Comparison of ENCODE assay signal across 14 cellular contexts in genomic region chr3:63576826-63577225, GRCh38.
DNase-seq lines count a peak whose midpoint lies in the region; ATAC-seq and TF ChIP-seq lines count a peak whose summit lies in the region.
"Had no signal": no experiment of that assay in that cellular context is flagged by ENCODE, and none has a peak within 500 bp of the region (broad histone marks: within the 10 kb centered on the region; RNA-seq: fewer than 3 reads in every experiment).

No MANE protein-coding gene starts in this region.

- POLR2A ChIA-PET in activated CD8-positive, alpha-beta T cell treated with anti-CD3 and anti-CD28 coated beads for 36 hours (lab: Charles Lee), result no interaction called here
- POLR2A ChIA-PET in CD4-positive, alpha-beta T cell (lab: Charles Lee), result no interaction called here

- H3K27me3 Mint-ChIP-seq in CD14-positive monocyte (ENCODE audit: low read depth in 3 of 3), result peaks cover 0 to 2% (median 1%) of the 10 kb centered on the region in 3 donors
- H3K27me3 Mint-ChIP-seq in activated CD8-positive, alpha-beta T cell treated with anti-CD3 and anti-CD28 coated beads for 36 hours, result no peaks in the 10 kb centered on the region
- no peaks in the 10 kb centered on the region for H3K27me3 Mint-ChIP-seq in CD4-positive, alpha-beta T cell

- H3K9me3 Mint-ChIP-seq in CD14-positive monocyte, result peaks cover 0 to 4% (median 1%) of the 10 kb centered on the region in 7 donors
- H3K9me3 Mint-ChIP-seq in activated CD8-positive, alpha-beta T cell treated with anti-CD3 and anti-CD28 coated beads for 36 hours, result no peaks in the 10 kb centered on the region
- no peaks in the 10 kb centered on the region for H3K9me3 Mint-ChIP-seq in CD4-positive, alpha-beta T cell

- no peak overlapping the region for H3K4me3 Mint-ChIP-seq in CD14-positive monocyte
- H3K4me3 Mint-ChIP-seq in activated CD8-positive, alpha-beta T cell treated with anti-CD3 and anti-CD28 coated beads for 36 hours, result no peak overlapping the region
- H3K4me3 Mint-ChIP-seq in CD4-positive, alpha-beta T cell, result no peak overlapping the region

- H3K4me1 ChIP-seq in lower lobe of right lung, result no peaks in the 10 kb centered on the region
- H3K4me1 ChIP-seq: adrenal gland had no signal

- intact Hi-C loops in lower lobe of right lung (cut with DNase I) (no loop called here), CD14-positive monocyte (cut with micrococcal nuclease) (no loop called here)
- intact Hi-C loops in activated CD8-positive, alpha-beta T cell treated with anti-CD3 and anti-CD28 coated beads for 36 hours (cut with micrococcal nuclease), result no loop called here
- intact Hi-C loops in CD4-positive, alpha-beta T cell (cut with DNase I, micrococcal nuclease), result no loop called here

- TF ChIP-seq CTCF in VCaP (conservative IDR thresholded peaks at IDR 0.05) (no peak), lower lobe of right lung (IDR thresholded peaks at IDR 0.05) (no peak), CD14-positive monocyte (IDR thresholded peaks at IDR 0.05) (no peak)
- TF ChIP-seq CTCF in activated CD8-positive, alpha-beta T cell treated with anti-CD3 and anti-CD28 coated beads for 36 hours (IDR thresholded peaks at IDR 0.05), result no peak
- no peak for TF ChIP-seq CTCF in CD4-positive, alpha-beta T cell (IDR thresholded peaks at IDR 0.05)

- CTCF ChIA-PET in activated CD8-positive, alpha-beta T cell treated with anti-CD3 and anti-CD28 coated beads for 36 hours (lab: Charles Lee), result no interaction called here
- CTCF ChIA-PET in CD4-positive, alpha-beta T cell (lab: Charles Lee), result no interaction called here

- peak overlapping the region; percentile 60 for H3K27ac ChIP-seq in VCaP
- H3K27ac ChIP-seq in lower lobe of right lung, result no peak overlapping the region
- H3K27ac ChIP-seq in CD4-positive, alpha-beta T cell (ENCODE audit: low read depth, low read length), result no peak overlapping the region
- H3K27ac ChIP-seq: adrenal gland, KMS-11 had no signal

- DNase-seq in DMS153 treated with DMSO at 0.1 percent for 48 hours (lab: John Stamatoyannopoulos, UW; ENCODE audit: unreplicated experiment) (peak; percentile 83), NCI-H1417 treated with DMSO at 0.1 percent for 48 hours (lab: John Stamatoyannopoulos, UW) (peak; percentile 88), lower lobe of right lung (no peak), CD14-positive monocyte (ENCODE audit: low spot score) (no peak)
- DNase-seq in activated CD8-positive, alpha-beta T cell treated with anti-CD3 and anti-CD28 coated beads for 36 hours, result no peak
- DNase-seq in CD4-positive, alpha-beta T cell, result no peak
- DNase-seq: activated CD8-positive, alpha-beta memory T cell treated with anti-CD3 and anti-CD28 coated beads, Interleukin-2, amount 50 U/mL, for 4 hours; adrenal gland; dermis blood vessel endothelial cell; NCI-H524 treated with DMSO at 0.1 percent for 48 hours; occipital lobe had no signal

- no peak overlapping the region for H3K4me3 ChIP-seq in lower lobe of right lung
- H3K4me3 ChIP-seq: adrenal gland had no signal

- ATAC-seq in lower lobe of right lung (peak; percentile 37 to 40), GM18873 (IDR thresholded peaks at IDR 0.05; ENCODE audit: low FRiP score, unreplicated experiment) (no peak)
- ATAC-seq in activated CD8-positive, alpha-beta T cell treated with anti-CD3 and anti-CD28 coated beads for 36 hours, result no peak
- no peak for ATAC-seq in CD4-positive, alpha-beta T cell (ENCODE audit: poor library complexity)

- no peaks in the 10 kb centered on the region for H3K9me3 ChIP-seq in lower lobe of right lung
- no peaks in the 10 kb centered on the region for H3K9me3 ChIP-seq in CD4-positive, alpha-beta T cell (ENCODE audit: control insufficient read depth, low read length)
- H3K9me3 ChIP-seq: adrenal gland had no signal

- no peak overlapping the region for H3K27ac Mint-ChIP-seq in CD14-positive monocyte
- no peak overlapping the region for H3K27ac Mint-ChIP-seq in activated CD8-positive, alpha-beta T cell treated with anti-CD3 and anti-CD28 coated beads for 36 hours
- no peak overlapping the region for H3K27ac Mint-ChIP-seq in CD4-positive, alpha-beta T cell

- H3K36me3 Mint-ChIP-seq in CD14-positive monocyte, result no peaks in the 10 kb centered on the region
- no peaks in the 10 kb centered on the region for H3K36me3 Mint-ChIP-seq in activated CD8-positive, alpha-beta T cell treated with anti-CD3 and anti-CD28 coated beads for 36 hours (ENCODE audit: low read depth)
- no peaks in the 10 kb centered on the region for H3K36me3 Mint-ChIP-seq in CD4-positive, alpha-beta T cell (ENCODE audit: low read depth)

- H3K4me1 Mint-ChIP-seq in CD14-positive monocyte, result no peaks in the 10 kb centered on the region
- H3K4me1 Mint-ChIP-seq in activated CD8-positive, alpha-beta T cell treated with anti-CD3 and anti-CD28 coated beads for 36 hours (ENCODE audit: low read depth), result no peaks in the 10 kb centered on the region
- no peaks in the 10 kb centered on the region for H3K4me1 Mint-ChIP-seq in CD4-positive, alpha-beta T cell (ENCODE audit: low read depth)

- no peaks in the 10 kb centered on the region for H3K27me3 ChIP-seq in lower lobe of right lung (ENCODE audit: low read depth)
- no peaks in the 10 kb centered on the region for H3K27me3 ChIP-seq in CD4-positive, alpha-beta T cell (ENCODE audit: control insufficient read depth, insufficient read depth, low read length)
- H3K27me3 ChIP-seq: adrenal gland had no signal

- no peaks in the 10 kb centered on the region for H3K36me3 ChIP-seq in lower lobe of right lung
- H3K36me3 ChIP-seq: adrenal gland had no signal

Comparison
In these comparisons a context has a peak if more than half of its experiments do, and no peak if none do; other contexts are left out.
1. DNase-seq: peak in DMS153 treated with DMSO at 0.1 percent for 48 hours (single experiment) and NCI-H1417 treated with DMSO at 0.1 percent for 48 hours (single experiment); none in lower lobe of right lung (single experiment), CD14-positive monocyte (single experiment), activated CD8-positive, alpha-beta T cell treated with anti-CD3 and anti-CD28 coated beads for 36 hours (single experiment) and CD4-positive, alpha-beta T cell (0 of 10).
2. ATAC-seq: peak in lower lobe of right lung (2 of 2); none in activated CD8-positive, alpha-beta T cell treated with anti-CD3 and anti-CD28 coated beads for 36 hours (single experiment), GM18873 (single experiment) and CD4-positive, alpha-beta T cell (single experiment).